ENCODE assay signal across 11 cellular contexts in genomic region chr17:31538080-31538762, GRCh38.
DNase-seq lines count a peak whose midpoint lies in the region; ATAC-seq lines count a peak whose summit lies in the region.
"Had no signal": no experiment of that assay in that cellular context is flagged by ENCODE, and none has a peak within 500 bp of the region (broad histone marks: within the 10 kb centered on the region; RNA-seq: fewer than 3 reads in every experiment).

No MANE protein-coding gene starts in this region.

- H3K4me1 ChIP-seq in BLaER1: peaks cover 86% of the 10 kb centered on the region

- CTCF ChIA-PET in activated CD4-positive, alpha-beta memory T cell treated with anti-CD3 and anti-CD28 coated beads for 36 hours (lab: Charles Lee): no interaction called here

- peak overlapping the region; percentile 90 for H3K4me2 ChIP-seq in BLaER1

- intact Hi-C loops in Right ventricle myocardium inferior (cut with DNase I): no loop called here
- intact Hi-C loops in activated CD4-positive, alpha-beta memory T cell treated with anti-CD3 and anti-CD28 coated beads for 36 hours (cut with micrococcal nuclease): no loop called here

- POLR2A ChIA-PET in activated CD4-positive, alpha-beta memory T cell treated with anti-CD3 and anti-CD28 coated beads for 36 hours (lab: Charles Lee): no interaction called here

- H3K4me1 Mint-ChIP-seq in T-helper 17 cell: peaks cover 9% of the 10 kb centered on the region
- H3K4me1 Mint-ChIP-seq in activated CD4-positive, alpha-beta memory T cell treated with anti-CD3 and anti-CD28 coated beads for 36 hours (ENCODE audit: low read depth): peaks cover 13% of the 10 kb centered on the region

- peak overlapping the region; percentile 20; the same call in 1 of the 2 replicates for H3K4me3 ChIP-seq in BLaER1
- H3K4me3 ChIP-seq: tibial nerve had no signal

- no peaks in the 10 kb centered on the region for H3K27me3 ChIP-seq in BLaER1
- H3K27me3 ChIP-seq: tibial nerve had no signal

- H3K4me3 Mint-ChIP-seq in T-helper 17 cell: no peak overlapping the region
- H3K4me3 Mint-ChIP-seq in activated CD4-positive, alpha-beta memory T cell treated with anti-CD3 and anti-CD28 coated beads for 36 hours: no peak overlapping the region

- H3K9ac ChIP-seq in BLaER1: peak overlapping the region; percentile 68

- H3K9me3 Mint-ChIP-seq in activated CD4-positive, alpha-beta memory T cell treated with anti-CD3 and anti-CD28 coated beads for 36 hours: no peaks in the 10 kb centered on the region

- H3K36me3 ChIP-seq in BLaER1: peaks cover 4% of the 10 kb centered on the region
- H3K36me3 ChIP-seq: tibial nerve had no signal

- no peaks in the 10 kb centered on the region for H3K27me3 Mint-ChIP-seq in T-helper 17 cell
- H3K27me3 Mint-ChIP-seq in activated CD4-positive, alpha-beta memory T cell treated with anti-CD3 and anti-CD28 coated beads for 36 hours: no peaks in the 10 kb centered on the region

- H3K27ac Mint-ChIP-seq in T-helper 17 cell: peak overlapping the region; percentile 59
- no peak overlapping the region for H3K27ac Mint-ChIP-seq in activated CD4-positive, alpha-beta memory T cell treated with anti-CD3 and anti-CD28 coated beads for 36 hours

- peaks cover 2% of the 10 kb centered on the region for H3K36me3 Mint-ChIP-seq in T-helper 17 cell (ENCODE audit: low read depth)
- H3K36me3 Mint-ChIP-seq in activated CD4-positive, alpha-beta memory T cell treated with anti-CD3 and anti-CD28 coated beads for 36 hours: no peaks in the 10 kb centered on the region

- DNase-seq in T-helper 17 cell: no peak
- no peak for DNase-seq in Right ventricle myocardium inferior (ENCODE audit: missing footprints)
- DNase-seq in activated CD4-positive, alpha-beta memory T cell treated with anti-CD3 and anti-CD28 coated beads for 36 hours: no peak
- no peak for DNase-seq in RPMI8226
- no peak for DNase-seq in stimulated activated CD4-positive, alpha-beta T cell treated with anti-CD3 and anti-CD28 coated beads, Interleukin-4, amount 100 ng/mL, for 24 hours
- DNase-seq: OCI-M1; stimulated activated CD4-positive, alpha-beta T cell treated with anti-CD3 and anti-CD28 coated beads, Interleukin-15, amount 100 ng/mL, for 24 hours had no signal

- H4K20me1 ChIP-seq in BLaER1: peaks cover 52% of the 10 kb centered on the region

- ATAC-seq in GM19351 (IDR thresholded peaks at IDR 0.05; ENCODE audit: unreplicated experiment) (peak; percentile 60), HG03060 (IDR thresholded peaks at IDR 0.05; ENCODE audit: low read depth, unreplicated experiment) (peak; percentile 47), T-helper 17 cell (peak; percentile 10), Right ventricle myocardium inferior (no peak)

- H3K27ac ChIP-seq in BLaER1: peak overlapping the region; percentile 69

- H3K9me3 ChIP-seq in BLaER1: no peaks in the 10 kb centered on the region
- no peaks in the 10 kb centered on the region for H3K9me3 ChIP-seq in T-helper 17 cell (ENCODE audit: control insufficient read depth, low read length, poor library complexity, severe bottlenecking)
- H3K9me3 ChIP-seq: tibial nerve had no signal
